ENCODE assay signal across 1 cellular context in genomic region chr1:100142343-100142742, GRCh38.
TF ChIP-seq lines count a peak whose summit lies in the region.

No MANE protein-coding gene starts in this region.

TF ChIP-seq in K562, 482 proteins besides CTCF, POLR2A, EP300 and RAD21:
- TF ChIP-seq SMARCE1 (IDR thresholded peaks at IDR 0.05) (0 out of 2 replicates have a peak, but pooled peaks have one; percentile 30), CBFA2T3 (IDR thresholded peaks at IDR 0.05) (peak; percentile 64), DACH1 (IDR thresholded peaks at IDR 0.05; ENCODE audit: partially characterized antibody) (peak; percentile 49), TEAD4 (IDR thresholded peaks at IDR 0.05; ENCODE audit: low read length) (peak; percentile 50; the same call in 1 of the 2 replicates), TEAD4 (CRISPR knock-in tag; IDR thresholded peaks at IDR 0.05; ENCODE audit: borderline replicate concordance) (no peak), SMARCA4 (IDR thresholded peaks at IDR 0.05) (peak; percentile 48; the same call in 1 of the 2 replicates), ARID1B (IDR thresholded peaks at IDR 0.05) (peak; percentile 72; the same call in 1 of the 2 replicates), KLF6 (CRISPR knock-in tag; IDR thresholded peaks at IDR 0.05; ENCODE audit: borderline replicate concordance) (no peak), TAL1 (IDR thresholded peaks at IDR 0.05) (peak; percentile 35), KDM1A (IDR thresholded peaks at IDR 0.05) (peak; percentile 62 to 63), JUND (IDR thresholded peaks at IDR 0.05; ENCODE audit: borderline replicate concordance, low read depth, low read length) (0 out of 2 replicates have a peak, but pooled peaks have one; percentile 12), JUND (tag; IDR thresholded peaks at IDR 0.05; ENCODE audit: borderline replicate concordance, low read depth, low read length) (no peak), DPF2 (IDR thresholded peaks at IDR 0.05) (peak; percentile 36; the same call in 1 of the 2 replicates), TCF3 (CRISPR knock-in tag; IDR thresholded peaks at IDR 0.05) (peak; percentile 55), FOSL1 (tag; conservative IDR thresholded peaks at IDR 0.05) (peak; percentile 86), RCOR1 (IDR thresholded peaks at IDR 0.05; ENCODE audit: borderline replicate concordance in 1 of 2, low read depth in 2 of 2, low read length in 2 of 2) (peak in 1 of 2 experiments; percentile 55; a peak in 1 of 4 replicates), HDAC1 (IDR thresholded peaks at IDR 0.05) (peak in 1 of 2 experiments; percentile 53; a peak in 1 of 4 replicates), SMARCB1 (IDR thresholded peaks at IDR 0.05; ENCODE audit: insufficient read length, low read depth) (no peak), KLF1 (tag; IDR thresholded peaks at IDR 0.05) (no peak)
- TF ChIP-seq, protein P1, sequence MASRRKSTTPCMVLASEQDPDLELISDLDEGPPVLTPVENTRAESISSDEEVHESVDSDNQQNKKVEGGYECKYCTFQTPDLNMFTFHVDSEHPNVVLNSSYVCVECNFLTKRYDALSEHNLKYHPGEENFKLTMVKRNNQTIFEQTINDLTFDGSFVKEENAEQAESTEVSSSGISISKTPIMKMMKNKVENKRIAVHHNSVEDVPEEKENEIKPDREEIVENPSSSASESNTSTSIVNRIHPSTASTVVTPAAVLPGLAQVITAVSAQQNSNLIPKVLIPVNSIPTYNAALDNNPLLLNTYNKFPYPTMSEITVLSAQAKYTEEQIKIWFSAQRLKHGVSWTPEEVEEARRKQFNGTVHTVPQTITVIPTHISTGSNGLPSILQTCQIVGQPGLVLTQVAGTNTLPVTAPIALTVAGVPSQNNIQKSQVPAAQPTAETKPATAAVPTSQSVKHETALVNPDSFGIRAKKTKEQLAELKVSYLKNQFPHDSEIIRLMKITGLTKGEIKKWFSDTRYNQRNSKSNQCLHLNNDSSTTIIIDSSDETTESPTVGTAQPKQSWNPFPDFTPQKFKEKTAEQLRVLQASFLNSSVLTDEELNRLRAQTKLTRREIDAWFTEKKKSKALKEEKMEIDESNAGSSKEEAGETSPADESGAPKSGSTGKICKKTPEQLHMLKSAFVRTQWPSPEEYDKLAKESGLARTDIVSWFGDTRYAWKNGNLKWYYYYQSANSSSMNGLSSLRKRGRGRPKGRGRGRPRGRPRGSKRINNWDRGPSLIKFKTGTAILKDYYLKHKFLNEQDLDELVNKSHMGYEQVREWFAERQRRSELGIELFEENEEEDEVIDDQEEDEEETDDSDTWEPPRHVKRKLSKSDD (conservative IDR thresholded peaks at IDR 0.05; ENCODE audit: low read length): no peak
